Comparison of ENCODE assay signal across 28 cellular contexts in the genomic region with DNA sequence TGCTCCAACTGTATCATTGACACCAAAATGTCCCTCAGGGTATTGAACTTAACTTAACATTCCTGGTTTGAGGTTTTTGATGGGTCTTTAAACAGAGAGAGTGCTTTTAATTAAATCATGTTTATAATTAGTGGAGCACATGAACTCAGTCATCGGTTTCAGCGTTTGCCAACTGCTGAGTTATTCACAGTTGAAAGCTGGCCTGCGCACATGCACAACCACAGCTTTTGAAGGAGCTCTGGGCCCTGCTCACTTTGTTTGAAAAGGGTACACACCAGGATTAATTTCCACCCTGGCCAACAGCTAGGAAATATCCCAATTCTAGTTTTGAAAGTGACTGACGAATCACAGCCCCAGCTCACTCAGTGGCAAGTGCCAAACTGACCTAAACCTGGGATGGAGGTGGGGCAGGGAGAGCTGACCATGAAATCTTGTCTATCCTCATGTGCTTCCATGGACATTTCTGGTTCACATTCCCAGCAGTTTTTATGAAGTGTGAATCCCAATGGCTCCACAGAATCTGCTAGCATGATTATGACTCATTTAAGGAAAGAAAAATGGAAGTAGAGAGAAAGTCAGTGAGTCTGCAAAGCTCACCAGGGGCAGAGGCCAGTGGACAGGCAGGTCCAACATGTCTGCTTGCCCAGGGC.
"Had no signal": no experiment of that assay in that cellular context is flagged by ENCODE, and none has a peak within 500 bp of the region (broad histone marks: within the 10 kb centered on the region; RNA-seq: fewer than 3 reads in every experiment).

No MANE protein-coding gene starts in this region.

- H3K27me3 ChIP-seq: adrenal gland, body of pancreas, esophagus muscularis mucosa had no signal

- DNase-seq: activated CD4-positive, alpha-beta memory T cell treated with anti-CD3 and anti-CD28 coated beads for 36 hours; activated CD4-positive, alpha-beta T cell treated with anti-CD3 and anti-CD28 coated beads for 36 hours; activated CD4-positive, alpha-beta T cell treated with anti-CD3 and anti-CD28 coated beads, Interleukin-2, amount 10 ng/mL, durations not matched to agents 24 days and 14 days; activated CD4-positive, CD25-positive, alpha-beta regulatory T cell; activated CD4-positive, CD25-positive, alpha-beta regulatory T cell treated with anti-CD3 and anti-CD28 coated beads, Interleukin-2, amount 50 U/mL, for 72 hours; activated CD8-positive, alpha-beta memory T cell treated with anti-CD3 and anti-CD28 coated beads, Interleukin-2, amount 10 ng/mL, durations not matched to agents 7 days and 5 days; activated CD8-positive, alpha-beta memory T cell treated with anti-CD3 and anti-CD28 coated beads, Interleukin-2, amount 50 U/mL, for 4 hours; activated CD8-positive, alpha-beta T cell treated with anti-CD3 and anti-CD28 coated beads, Interleukin-2, amount 10 ng/mL, durations not matched to agents 7 days and 5 days; activated effector memory CD4-positive, alpha-beta T cell treated with Interleukin-2 at 50 U/mL for 16 hours; activated naive CD4-positive, alpha-beta T cell treated with anti-CD3 and anti-CD28 coated beads for 36 hours; activated naive CD8-positive, alpha-beta T cell treated with anti-CD3 and anti-CD28 coated beads for 36 hours; activated naive CD8-positive, alpha-beta T cell treated with anti-CD3 and anti-CD28 coated beads, Interleukin-2, amount 50 U/mL, for 24 hours; activated T-cell treated with anti-CD3 and anti-CD28 coated beads, Interleukin-2, amount 50 U/mL, for 24 hours; adrenal gland; amygdala; aorta; body of pancreas; caudate nucleus; cortex of kidney; dermis blood vessel endothelial cell; effector CD4-positive, alpha-beta T cell; effector memory CD8-positive, alpha-beta T cell; erythroblast; foreskin fibroblast; head of caudate nucleus; T-helper 2 cell had no signal

- H3K4me1 ChIP-seq: adrenal gland, body of pancreas had no signal

- H3K4me3 ChIP-seq: adrenal gland, body of pancreas, esophagus muscularis mucosa had no signal

- ATAC-seq: activated CD4-positive, alpha-beta T cell treated with anti-CD3 and anti-CD28 coated beads for 36 hours; activated CD8-positive, alpha-beta memory T cell treated with anti-CD3 and anti-CD28 coated beads, Interleukin-2, amount 10 ng/mL, durations not matched to agents 7 days and 5 days; activated CD8-positive, alpha-beta T cell treated with anti-CD3 and anti-CD28 coated beads, Interleukin-2, amount 10 ng/mL, durations not matched to agents 7 days and 5 days; activated naive CD8-positive, alpha-beta T cell treated with anti-CD3 and anti-CD28 coated beads, Interleukin-2, amount 50 U/mL, for 24 hours; activated T-helper 17 cell treated with anti-CD3 and anti-CD28 coated beads, Interleukin-2, amount 50 U/mL, for 72 hours; body of pancreas; effector memory CD8-positive, alpha-beta T cell had no signal

- H3K9me3 ChIP-seq: adrenal gland had no signal

- H3K27ac ChIP-seq: adrenal gland, body of pancreas, esophagus muscularis mucosa had no signal

- H3K36me3 ChIP-seq: adrenal gland, esophagus muscularis mucosa had no signal
